In the genomic region with DNA sequence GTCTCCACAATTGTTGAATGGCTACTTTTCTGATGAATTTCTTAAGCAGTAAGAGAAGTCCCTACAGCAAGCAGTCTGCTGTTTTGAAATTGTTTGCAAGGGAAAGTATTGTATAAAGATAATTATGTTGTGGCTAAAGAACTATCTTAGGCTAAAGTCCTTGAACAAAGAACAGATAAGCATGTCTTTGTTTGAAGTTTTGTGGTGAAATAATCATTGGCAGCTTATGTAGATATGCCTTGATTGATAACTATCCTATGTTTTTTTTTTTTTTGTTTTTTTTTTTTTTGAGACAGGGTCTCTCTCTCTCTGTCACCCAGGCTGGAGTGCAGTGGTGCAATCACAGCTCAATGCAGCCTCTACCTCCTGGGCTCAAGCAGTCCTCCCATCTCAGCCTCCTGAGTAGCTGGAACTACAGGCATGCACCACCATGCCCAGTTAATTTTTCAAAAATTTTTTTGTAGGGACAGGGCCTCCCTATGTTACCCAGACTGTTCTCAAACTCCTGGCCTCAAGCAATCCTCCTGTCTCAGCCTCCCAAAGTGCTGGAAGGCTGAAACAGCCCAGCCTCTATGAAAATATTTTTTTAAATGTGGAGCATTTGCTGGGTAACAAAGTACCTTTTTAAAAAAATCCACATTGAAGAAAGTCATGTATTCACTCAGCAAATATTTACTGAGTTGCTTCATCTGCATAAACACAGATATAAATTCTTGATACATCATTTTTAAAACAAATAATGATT, we compare ENCODE assay signal across 21 cellular contexts.
A peak's percentile ranks its signal among the peaks of the same experiment; 100 is the strongest.
DNase-seq lines count a peak whose midpoint lies in the region; FAIRE-seq and TF ChIP-seq lines count a peak whose summit lies in the region.
"Had no signal": no experiment of that assay in that cellular context is flagged by ENCODE, and none has a peak within 500 bp of the region (broad histone marks: within the 10 kb centered on the region; RNA-seq: fewer than 3 reads in every experiment).

No MANE protein-coding gene starts in this region.

- H3K79me2 ChIP-seq in smooth muscle cell (ENCODE audit: low read depth) (no peaks in the 10 kb centered on the region), osteoblast (ENCODE audit: insufficient read depth, low read length) (no peaks in the 10 kb centered on the region)

- no peaks in the 10 kb centered on the region for H3K36me3 ChIP-seq in adipocyte (ENCODE audit: control insufficient read depth, insufficient read depth, low read length, severe bottlenecking)
- H3K36me3 ChIP-seq in smooth muscle cell (ENCODE audit: low read depth) = no peaks in the 10 kb centered on the region
- no peaks in the 10 kb centered on the region for H3K36me3 ChIP-seq in osteoblast (ENCODE audit: insufficient read depth, low read length)
- H3K36me3 ChIP-seq: BLaER1, MG63 had no signal

- H3K9ac ChIP-seq in adipocyte (ENCODE audit: low read length) (no peak overlapping the region), smooth muscle cell (ENCODE audit: low read depth) (no peak overlapping the region)
- H3K9ac ChIP-seq: BLaER1 had no signal

- FAIRE-seq in G401.6 (lab: Jason Lieb, UNC) = peak; percentile 48

- H2AFZ ChIP-seq in smooth muscle cell (ENCODE audit: low read depth) = peak overlapping the region; percentile 24
- H2AFZ ChIP-seq in osteoblast (ENCODE audit: low read length) = no peak overlapping the region

- H3K4me2 ChIP-seq in smooth muscle cell = no peak overlapping the region
- no peak overlapping the region for H3K4me2 ChIP-seq in osteoblast (ENCODE audit: insufficient read depth, low read length)
- H3K4me2 ChIP-seq: BLaER1 had no signal

- H3K4me1 ChIP-seq in adipocyte (ENCODE audit: control insufficient read depth, insufficient read depth, low read length) (peaks cover 36% of the 10 kb centered on the region), smooth muscle cell (ENCODE audit: low read depth) (no peaks in the 10 kb centered on the region), osteoblast (ENCODE audit: insufficient read depth, low read length) (peaks cover 23% of the 10 kb centered on the region)
- H3K4me1 ChIP-seq: BLaER1 had no signal

- no peak overlapping the region for H3K4me3 ChIP-seq in adipocyte (ENCODE audit: low read length)
- no peak overlapping the region for H3K4me3 ChIP-seq in fibroblast of pulmonary artery (replicated peaks; ENCODE audit: low read depth, low read length)
- H3K4me3 ChIP-seq in smooth muscle cell = no peak overlapping the region
- no peak overlapping the region for H3K4me3 ChIP-seq in osteoblast (ENCODE audit: insufficient read depth, low read length)
- H3K4me3 ChIP-seq: BLaER1, MG63, SK-N-MC had no signal

- H3K9me3 ChIP-seq in adipocyte (ENCODE audit: control insufficient read depth, low read length) (no peaks in the 10 kb centered on the region), smooth muscle cell (replicated peaks; ENCODE audit: low read depth) (no peaks in the 10 kb centered on the region), osteoblast (ENCODE audit: low read depth, low read length) (no peaks in the 10 kb centered on the region)
- H3K9me3 ChIP-seq: BLaER1, MG63 had no signal

- H4K20me1 ChIP-seq in smooth muscle cell (ENCODE audit: low read depth) (no peaks in the 10 kb centered on the region), osteoblast (ENCODE audit: insufficient read depth, low read length) (no peaks in the 10 kb centered on the region)
- H4K20me1 ChIP-seq: BLaER1 had no signal

- DNase-seq in adipocyte (ENCODE audit: low read depth) (peak; percentile 28), fibroblast of pulmonary artery (ENCODE audit: low read depth) (peak; percentile 20), smooth muscle cell (lab: John Stamatoyannopoulos, UW; ENCODE audit: unreplicated experiment) (no peak), NCI-H1436 (lab: John Stamatoyannopoulos, UW) (no peak), osteoblast (ENCODE audit: insufficient read length, low spot score, missing footprints) (no peak), HuH-7.5 (ENCODE audit: low spot score) (no peak)
- DNase-seq: CD4-positive, alpha-beta T cell; DND-41; H7; Kasumi-1; MG63; NCI-H1417; NCI-H187; NCI-H446; NCI-H526; RPMI8226; SHP77 treated with DMSO at 0.1 percent for 48 hours; SW 1271 had no signal

- H3K27ac ChIP-seq in smooth muscle cell (ENCODE audit: low read depth) (no peak overlapping the region), osteoblast (ENCODE audit: low read depth, low read length) (no peak overlapping the region)
- H3K27ac ChIP-seq: BLaER1, SK-N-MC had no signal

- TF ChIP-seq CTCF in fibroblast of pulmonary artery (IDR thresholded peaks at IDR 0.05; ENCODE audit: low read length, missing control alignments) = no peak
- no peak for TF ChIP-seq CTCF in smooth muscle cell (IDR thresholded peaks at IDR 0.05; ENCODE audit: borderline replicate concordance, insufficient read depth, poor library complexity, severe bottlenecking)
- no peak for TF ChIP-seq CTCF in osteoblast (IDR thresholded peaks at IDR 0.05; ENCODE audit: extremely low read depth, low read depth, low read length)

- no peaks in the 10 kb centered on the region for H3F3A ChIP-seq in smooth muscle cell (ENCODE audit: low read depth)

- no peaks in the 10 kb centered on the region for H3K27me3 ChIP-seq in adipocyte (replicated peaks; ENCODE audit: control insufficient read depth, insufficient read depth, low read length)
- no peaks in the 10 kb centered on the region for H3K27me3 ChIP-seq in smooth muscle cell (ENCODE audit: low read depth)
- H3K27me3 ChIP-seq in osteoblast (ENCODE audit: insufficient read depth, low read length) = no peaks in the 10 kb centered on the region
- H3K27me3 ChIP-seq: BLaER1, MG63 had no signal

Comparison
In these comparisons a context has a peak if more than half of its experiments do, and no peak if none do; other contexts are left out.
1. DNase-seq: peak in adipocyte (single experiment) and fibroblast of pulmonary artery (single experiment); none in smooth muscle cell (single experiment), NCI-H1436 (single experiment), osteoblast (single experiment) and HuH-7.5 (single experiment).